ENCODE assay signal across 1 cellular context in genomic region chr22:41842996-41843970, GRCh38.
TF ChIP-seq lines count a peak whose summit lies in the region.

No MANE protein-coding gene starts in this region.

TF ChIP-seq in K562, 482 proteins besides CTCF, POLR2A, EP300 and RAD21:
- no peak for TF ChIP-seq ETV5 (CRISPR knock-in tag; IDR thresholded peaks at IDR 0.05; ENCODE audit: low read depth)
- no peak for TF ChIP-seq HDAC2 (IDR thresholded peaks at IDR 0.05)
- peak; percentile 49; the same call in 1 of the 2 replicates for TF ChIP-seq ZBTB40 (IDR thresholded peaks at IDR 0.05)
- TF ChIP-seq ZBTB40 (CRISPR knock-in tag; IDR thresholded peaks at IDR 0.05) = no peak
- no peak for TF ChIP-seq CBFA2T2 (conservative IDR thresholded peaks at IDR 0.05)
- no peak for TF ChIP-seq CCNT2 (IDR thresholded peaks at IDR 0.05; ENCODE audit: borderline replicate concordance, extremely low read depth, insufficient read length, low read depth, low read length)
- TF ChIP-seq CEBPB (tag; IDR thresholded peaks at IDR 0.05) = 0 out of 2 replicates have a peak, but pooled peaks have one; percentile 14
- peak; percentile 23; the same call in 1 of the 2 replicates for TF ChIP-seq CEBPG (CRISPR knock-in tag; IDR thresholded peaks at IDR 0.05)
- no peak for TF ChIP-seq CEBPG (tag; conservative IDR thresholded peaks at IDR 0.05 in 1 of 2, IDR thresholded peaks at IDR 0.05 in 1 of 2)
- 0 out of 2 replicates have a peak, but pooled peaks have one; percentile 47 for TF ChIP-seq MYC (IDR thresholded peaks at IDR 0.05; ENCODE audit: low read depth, low read length)
- no peak for TF ChIP-seq MYC (CRISPR knock-in tag; IDR thresholded peaks at IDR 0.05; ENCODE audit: borderline replicate concordance, low read depth)
- TF ChIP-seq ZNF121 (CRISPR knock-in tag; conservative IDR thresholded peaks at IDR 0.05) = peak; percentile 55
